In the genomic region with DNA sequence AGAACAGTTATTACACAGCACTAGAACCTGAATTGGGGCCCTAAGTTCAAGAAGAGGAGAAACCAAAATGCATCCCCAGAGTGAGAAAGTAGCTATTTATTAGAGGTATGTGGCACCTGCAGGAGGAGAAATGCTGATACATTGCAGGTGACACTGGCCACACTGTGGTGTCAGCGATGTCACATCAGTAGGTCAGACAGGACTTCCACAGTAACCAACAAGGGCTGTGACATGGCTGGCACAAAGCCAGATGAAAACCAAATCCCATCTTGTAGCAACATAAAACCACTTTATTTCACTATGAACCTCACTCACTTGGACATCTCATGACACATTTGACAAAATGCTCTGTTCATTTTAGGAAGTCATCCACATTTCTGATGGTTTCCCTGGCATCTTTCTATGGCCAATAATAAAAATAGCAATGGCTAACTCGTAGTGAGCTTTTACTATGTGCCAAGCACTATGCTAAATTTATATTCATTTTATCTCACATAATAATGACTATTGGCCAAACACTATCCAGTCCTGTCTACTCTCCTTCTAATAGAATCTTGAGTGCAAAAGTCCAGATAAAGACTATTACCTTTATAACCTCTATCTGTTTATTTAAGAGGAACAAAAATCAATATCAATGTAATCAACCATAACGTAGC, we compare ENCODE assay signal across 26 cellular contexts.
"Had no signal": no experiment of that assay in that cellular context is flagged by ENCODE, and none has a peak within 500 bp of the region (broad histone marks: within the 10 kb centered on the region; RNA-seq: fewer than 3 reads in every experiment).

No MANE protein-coding gene starts in this region.

- DNase-seq: activated CD4-positive, alpha-beta memory T cell treated with anti-CD3 and anti-CD28 coated beads, Interleukin-2, amount 10 ng/mL, durations not matched to agents 7 days and 5 days; activated CD4-positive, alpha-beta T cell treated with anti-CD3 and anti-CD28 coated beads, Interleukin-2, amount 10 ng/mL, durations not matched to agents 7 days and 5 days; activated CD4-positive, CD25-positive, alpha-beta regulatory T cell treated with anti-CD3 and anti-CD28 coated beads, Interleukin-2, amount 50 U/mL, for 72 hours; activated naive CD8-positive, alpha-beta T cell treated with anti-CD3 and anti-CD28 coated beads, Interleukin-2, amount 50 U/mL, for 24 hours; activated T-cell treated with anti-CD3 and anti-CD28 coated beads, Interleukin-2, amount 50 U/mL, for 48 hours; amygdala; central memory CD4-positive, alpha-beta T cell; dermis blood vessel endothelial cell; effector CD4-positive, alpha-beta T cell; foreskin keratinocyte; heart left ventricle; hypothalamus; immature natural killer cell; kidney; left colon; midbrain; naive thymus-derived CD8-positive, alpha-beta T cell; occipital lobe; right lobe of liver; stimulated activated CD4-positive, alpha-beta T cell treated with anti-CD3 and anti-CD28 coated beads, Interleukin-12 subunit alpha, Interleukin-12 subunit beta, amount 100 ng/mL, for 4 hours; stimulated activated CD4-positive, alpha-beta T cell treated with anti-CD3 and anti-CD28 coated beads, Interleukin-4, amount 100 ng/mL, for 24 hours; stimulated activated naive CD8-positive, alpha-beta T cell treated with anti-CD3 and anti-CD28 coated beads, Interleukin-15, amount 100 ng/mL, for 72 hours; T-helper 9 cell; uterus; WERI-Rb-1 had no signal

- FAIRE-seq: colon, kidney had no signal
